Comparison of ENCODE assay signal across 1 cellular context in the genomic region with DNA sequence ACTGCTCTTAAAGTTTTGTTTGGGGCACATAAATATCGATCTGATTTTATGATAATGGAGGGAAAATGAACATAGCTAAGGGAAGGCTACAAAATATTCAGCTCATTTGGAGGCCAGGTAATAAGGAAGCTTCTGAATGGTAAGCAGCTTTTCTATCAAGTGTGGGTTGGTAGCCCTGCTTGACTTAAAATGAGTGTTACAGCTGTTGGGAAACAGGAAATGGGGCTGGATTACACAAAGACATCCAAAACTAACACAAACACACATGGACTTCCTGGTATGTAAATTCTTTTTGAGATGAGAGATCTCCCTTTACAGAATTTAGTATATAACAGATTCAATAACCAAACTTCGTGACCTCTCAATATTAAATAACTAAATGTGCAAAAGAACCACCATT.
TF ChIP-seq lines count a peak whose summit lies in the region.

No MANE protein-coding gene starts in this region.

TF ChIP-seq in IMR-90, 13 proteins besides CTCF, POLR2A, EP300 and RAD21:
- TF ChIP-seq USF2 (IDR thresholded peaks at IDR 0.05; ENCODE audit: low read depth, low read length) (no peak), RCOR1 (IDR thresholded peaks at IDR 0.05; ENCODE audit: insufficient replicate concordance, low read length) (no peak), MAZ (IDR thresholded peaks at IDR 0.05; ENCODE audit: borderline replicate concordance, low read depth, low read length) (no peak), NFE2L2 (IDR thresholded peaks at IDR 0.05; ENCODE audit: low read depth, low read length) (no peak), CHD1 (IDR thresholded peaks at IDR 0.05; ENCODE audit: low read depth, low read length) (no peak), BHLHE40 (IDR thresholded peaks at IDR 0.05; ENCODE audit: low read depth, low read length) (no peak), SMC3 (IDR thresholded peaks at IDR 0.05; ENCODE audit: low read depth, low read length) (no peak), CEBPB (IDR thresholded peaks at IDR 0.05; ENCODE audit: low read depth, low read length) (peak; percentile 57; the same call in 1 of the 2 replicates)
- TF ChIP-seq, protein P1, sequence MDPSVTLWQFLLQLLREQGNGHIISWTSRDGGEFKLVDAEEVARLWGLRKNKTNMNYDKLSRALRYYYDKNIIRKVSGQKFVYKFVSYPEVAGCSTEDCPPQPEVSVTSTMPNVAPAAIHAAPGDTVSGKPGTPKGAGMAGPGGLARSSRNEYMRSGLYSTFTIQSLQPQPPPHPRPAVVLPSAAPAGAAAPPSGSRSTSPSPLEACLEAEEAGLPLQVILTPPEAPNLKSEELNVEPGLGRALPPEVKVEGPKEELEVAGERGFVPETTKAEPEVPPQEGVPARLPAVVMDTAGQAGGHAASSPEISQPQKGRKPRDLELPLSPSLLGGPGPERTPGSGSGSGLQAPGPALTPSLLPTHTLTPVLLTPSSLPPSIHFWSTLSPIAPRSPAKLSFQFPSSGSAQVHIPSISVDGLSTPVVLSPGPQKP (IDR thresholded peaks at IDR 0.05; ENCODE audit: borderline replicate concordance, low read depth, low read length) = no peak
TF ChIP-seq in IMR-90: peak in this region for 1.
